Comparison of ENCODE assay signal across 8 cellular contexts in the genomic region with DNA sequence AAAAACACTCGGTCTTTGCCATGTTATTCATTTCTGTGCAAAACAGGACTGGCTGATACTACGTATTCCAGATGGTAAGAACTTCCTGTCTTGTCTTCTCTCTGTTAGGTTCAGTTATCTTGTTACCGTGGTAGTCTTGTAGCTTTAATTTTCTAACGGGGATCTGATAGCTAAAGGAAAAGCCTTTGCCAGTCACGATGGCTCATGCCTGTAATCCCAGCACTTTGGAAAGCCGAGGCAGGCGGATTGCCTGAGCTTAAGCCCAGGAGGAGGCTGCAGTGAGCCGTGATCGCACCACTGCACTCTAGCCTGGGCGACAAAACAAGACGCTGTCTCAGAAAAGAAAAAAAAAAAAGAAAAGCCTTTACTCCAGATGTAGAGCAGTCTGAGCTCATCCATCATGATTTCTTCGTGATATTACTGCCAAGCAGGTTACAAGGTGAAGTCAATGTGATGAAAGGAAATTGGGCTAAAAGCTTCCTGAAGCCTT. TPM values are rescaled to one million over a fixed set of nuclear protein-coding genes. Genes with fewer than 3 reads are reported as not detected.
A peak's percentile ranks its signal among the peaks of the same experiment; 100 is the strongest.
DNase-seq lines count a peak whose midpoint lies in the region; ATAC-seq and TF ChIP-seq lines count a peak whose summit lies in the region.

No MANE protein-coding gene starts in this region.

- peak overlapping the region in 2 of 4 experiments; percentile 14 to 27 for H3K4me3 ChIP-seq in fibroblast of lung (replicated peaks in 1 of 4; ENCODE audit: control extremely low read depth in 1 of 4, insufficient read depth in 1 of 4, low read depth in 3 of 4, low read length in 4 of 4)

- no peaks in the 10 kb centered on the region for H3K9me3 Mint-ChIP-seq in osteocyte (ENCODE audit: unreplicated experiment)

- H3K27me3 Mint-ChIP-seq in T-helper 17 cell = no peaks in the 10 kb centered on the region
- H3K27me3 Mint-ChIP-seq in osteocyte (ENCODE audit: unreplicated experiment) = no peaks in the 10 kb centered on the region

- no peaks in the 10 kb centered on the region for H4K20me1 ChIP-seq in fibroblast of lung (ENCODE audit: control insufficient read depth, extremely low read depth, insufficient read depth, low read length)

- ATAC-seq in T-helper 17 cell (peak; percentile 67), HG03135 (IDR thresholded peaks at IDR 0.05; ENCODE audit: unreplicated experiment) (no peak), HG03175 (IDR thresholded peaks at IDR 0.05; ENCODE audit: unreplicated experiment) (no peak)

- H3K79me2 ChIP-seq in fibroblast of lung (ENCODE audit: control insufficient read depth, insufficient read depth, low read length) = no peaks in the 10 kb centered on the region

- TF ChIP-seq POLR2A in erythroblast (IDR thresholded peaks at IDR 0.05; ENCODE audit: low read length) = no peak

- no peaks in the 10 kb centered on the region for H3K36me3 ChIP-seq in fibroblast of lung (ENCODE audit: control insufficient read depth, insufficient read depth, low read length)

- H3K27ac ChIP-seq in fibroblast of lung (ENCODE audit: insufficient read depth, low read length) = no peak overlapping the region

- peak; percentile 55 for DNase-seq in ELR (ENCODE audit: low read depth)
- no peak for DNase-seq in T-helper 17 cell
- DNase-seq in fibroblast of lung (ENCODE audit: low read depth in 2 of 2) = peak; percentile 32 to 45
- DNase-seq in osteocyte (ENCODE audit: extremely low spot score, unreplicated experiment) = no peak
- no peak for DNase-seq in erythroblast (lab: John Stamatoyannopoulos, UW)
- no peak for DNase-seq in GM10266 (ENCODE audit: extremely low spot score)

- no peak overlapping the region for H3K4me2 ChIP-seq in fibroblast of lung (ENCODE audit: extremely low read depth, insufficient read depth, low read length)

- H3K9ac ChIP-seq in fibroblast of lung (ENCODE audit: insufficient read depth, low read length) = no peak overlapping the region

- H3K36me3 Mint-ChIP-seq in T-helper 17 cell (ENCODE audit: low read depth) = no peaks in the 10 kb centered on the region
- no peaks in the 10 kb centered on the region for H3K36me3 Mint-ChIP-seq in osteocyte (ENCODE audit: unreplicated experiment)

- H2AFZ ChIP-seq in fibroblast of lung (ENCODE audit: low read length) = peak overlapping the region; percentile 71

- H3K4me1 ChIP-seq in fibroblast of lung (ENCODE audit: control insufficient read depth, extremely low read depth, insufficient read depth, low read length) = no peaks in the 10 kb centered on the region

- H3K9me3 ChIP-seq in T-helper 17 cell (ENCODE audit: control insufficient read depth, low read length, poor library complexity, severe bottlenecking) (no peaks in the 10 kb centered on the region), fibroblast of lung (ENCODE audit: control insufficient read depth, insufficient read depth, low read depth, low read length) (no peaks in the 10 kb centered on the region)

- H3K4me1 Mint-ChIP-seq in T-helper 17 cell = peaks cover 3% of the 10 kb centered on the region
- peaks cover 14% of the 10 kb centered on the region for H3K4me1 Mint-ChIP-seq in osteocyte (ENCODE audit: unreplicated experiment)

- H3K27me3 ChIP-seq in fibroblast of lung (ENCODE audit: control insufficient read depth, insufficient read depth, low read length) = no peaks in the 10 kb centered on the region

- peak overlapping the region; percentile 78 for H3K27ac Mint-ChIP-seq in T-helper 17 cell
- H3K27ac Mint-ChIP-seq in osteocyte (ENCODE audit: unreplicated experiment) = peak overlapping the region; percentile 83

- peak overlapping the region; percentile 73 for H3K4me3 Mint-ChIP-seq in T-helper 17 cell
- H3K4me3 Mint-ChIP-seq in osteocyte (ENCODE audit: unreplicated experiment) = peak overlapping the region; percentile 56

- TF ChIP-seq CTCF in fibroblast of lung (conservative IDR thresholded peaks at IDR 0.05 in 1 of 2, IDR thresholded peaks at IDR 0.05 in 1 of 2; ENCODE audit: low read depth in 1 of 2, low read length in 2 of 2) (peak in 1 of 2 donors; percentile 5), osteocyte (IDR thresholded peaks at IDR 0.05) (peak; percentile 26), GM10266 (IDR thresholded peaks at IDR 0.05; ENCODE audit: control insufficient read depth, insufficient read depth, low read depth, missing control alignments) (no peak)

RNA-seq across cellular contexts. Expression of a gene that starts 11.1 kb away (rescaled TPM):
- total RNA-seq in T-helper 17 cell (10 to 100 TPM; 49.2 to 60.1 TPM), fibroblast of lung (19.5 and 21.3 TPM in 2 replicates), osteocyte (47.8 and 50.8 TPM in 2 replicates)
- 14.9 and 22.1 TPM in 2 replicates for polyA plus RNA-seq in fibroblast of lung
- polyA plus RNA-seq in fibroblast of lung (2012) = 24.1 and 33.9 TPM in 2 replicates
- 44.8 and 53.6 TPM in 2 replicates for polyA minus RNA-seq in fibroblast of lung (ENCODE audit: low replicate concordance)

RNA-seq across cellular contexts. Expression of a gene that starts 36.3 kb away (rescaled TPM):
- 10 to 100 TPM; 75.5 to 84.6 TPM for total RNA-seq in T-helper 17 cell
- 25.4 and 35.7 TPM in 2 replicates for total RNA-seq in fibroblast of lung
- 16.9 and 19.4 TPM in 2 replicates for polyA plus RNA-seq in fibroblast of lung
- 8.6 and 11.6 TPM in 2 replicates for polyA plus RNA-seq in fibroblast of lung (2012)
- 19.9 and 24.6 TPM in 2 replicates for polyA minus RNA-seq in fibroblast of lung (ENCODE audit: low replicate concordance)
- 46.3 and 51.5 TPM in 2 replicates for total RNA-seq in osteocyte

Comparison
In these comparisons a context has a peak if more than half of its experiments do, and no peak if none do; other contexts are left out.
1. DNase-seq: peak in ELR (single experiment) and fibroblast of lung (2 of 2); none in T-helper 17 cell (0 of 3), osteocyte (single experiment), erythroblast (0 of 2) and GM10266 (single experiment).